10 cellular contexts compared by ENCODE assay signal in the genomic region with DNA sequence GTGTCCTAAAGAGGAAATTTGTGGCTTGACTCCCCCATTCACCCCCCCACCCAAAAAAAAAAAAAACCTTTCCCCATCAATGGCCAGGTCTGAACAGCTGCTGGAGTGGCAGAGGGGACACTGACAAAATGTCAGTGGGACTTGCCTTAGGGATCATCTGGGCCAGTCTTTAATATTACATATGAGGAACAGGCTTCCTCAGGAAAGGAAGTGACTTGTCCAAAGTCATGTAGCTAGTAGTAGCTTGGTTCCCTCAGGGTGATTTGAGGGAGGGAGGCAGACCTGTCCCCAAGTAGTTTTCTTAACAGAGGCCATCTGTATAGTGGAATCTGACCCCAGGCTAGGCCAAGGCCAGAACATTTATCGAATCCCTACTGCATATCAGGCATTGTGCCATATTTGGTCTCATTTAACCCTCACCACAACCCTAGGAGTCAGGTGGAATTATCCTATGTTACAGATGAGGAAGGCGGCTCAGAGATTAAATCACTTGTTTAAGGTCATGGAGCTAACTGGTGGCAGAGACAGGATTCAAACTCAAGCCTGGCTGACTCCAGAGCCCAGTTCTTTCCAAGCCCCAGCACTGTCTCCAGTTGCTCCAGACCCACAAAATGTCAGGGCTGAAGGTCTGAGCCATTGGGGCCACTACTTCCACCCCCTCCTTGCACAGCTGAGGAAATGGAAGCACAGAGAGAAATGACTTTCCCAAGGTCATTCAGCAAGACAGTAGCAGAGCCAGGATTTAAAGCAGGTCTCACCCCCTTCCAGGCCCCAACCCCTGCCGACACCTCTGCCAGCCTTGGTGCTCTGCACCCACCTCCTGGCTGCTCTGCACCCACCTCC. TPM values are rescaled to one million over a fixed set of nuclear protein-coding genes. Genes with fewer than 3 reads are reported as not detected.
DNase-seq lines count a peak whose midpoint lies in the region; ATAC-seq, FAIRE-seq and TF ChIP-seq lines count a peak whose summit lies in the region.
"Had no signal": no experiment of that assay in that cellular context is flagged by ENCODE, and none has a peak within 500 bp of the region (broad histone marks: within the 10 kb centered on the region; RNA-seq: fewer than 3 reads in every experiment).

No MANE protein-coding gene starts in this region.

- H3K4me3 ChIP-seq in heart right ventricle (no peak overlapping the region), mesendoderm (ENCODE audit: low read length) (no peak overlapping the region), transverse colon (no peak overlapping the region)

- H3K4me1 Mint-ChIP-seq in activated naive CD4-positive, alpha-beta T cell treated with anti-CD3 and anti-CD28 coated beads, Interleukin-2, amount 50 U/mL, for 24 hours = peaks cover 73% of the 10 kb centered on the region

- H3K27ac Mint-ChIP-seq in activated naive CD4-positive, alpha-beta T cell treated with anti-CD3 and anti-CD28 coated beads, Interleukin-2, amount 50 U/mL, for 24 hours = peak overlapping the region; percentile 86

- in situ Hi-C loops in transverse colon (cut with MboI; ENCODE audit: low pct_ligation_motif_present in 1 of 4, low pct_unique_long_range_greater_than_20kb in 1 of 4, low sequenced_read_pairs in 3 of 4) = no loop called here

- H2AK5ac ChIP-seq in mesendoderm (ENCODE audit: low read length) = no peak overlapping the region

- no peak overlapping the region for H3K23ac ChIP-seq in mesendoderm (ENCODE audit: low read length)

- no peak overlapping the region for H3K4me2 ChIP-seq in mesendoderm (ENCODE audit: low read length)

- no peak overlapping the region for H2BK15ac ChIP-seq in mesendoderm (replicated peaks; ENCODE audit: low read depth)

- H3K9me3 ChIP-seq in heart right ventricle = no peaks in the 10 kb centered on the region
- no peaks in the 10 kb centered on the region for H3K9me3 ChIP-seq in transverse colon

- no peaks in the 10 kb centered on the region for H3K79me2 ChIP-seq in mesendoderm (ENCODE audit: control insufficient read depth, insufficient read depth, low read length)

- H3K9me3 Mint-ChIP-seq in activated naive CD4-positive, alpha-beta T cell treated with anti-CD3 and anti-CD28 coated beads, Interleukin-2, amount 50 U/mL, for 24 hours = no peaks in the 10 kb centered on the region

- H3K4ac ChIP-seq in mesendoderm (ENCODE audit: low read depth, low read length) = no peak overlapping the region

- no peaks in the 10 kb centered on the region for H3K27me3 Mint-ChIP-seq in activated naive CD4-positive, alpha-beta T cell treated with anti-CD3 and anti-CD28 coated beads, Interleukin-2, amount 50 U/mL, for 24 hours

- no peak for DNase-seq in heart right ventricle
- DNase-seq in left cardiac atrium = no peak
- DNase-seq in mesendoderm = no peak
- no peak for DNase-seq in transverse colon
- no peak for DNase-seq in GM12891 (ENCODE audit: insufficient read length, low spot score)
- no peak for DNase-seq in SIG-M5 (lab: John Stamatoyannopoulos, UW)
- DNase-seq: dermis blood vessel endothelial cell had no signal

- H3K79me1 ChIP-seq in mesendoderm (ENCODE audit: low read length) = peaks cover 2% of the 10 kb centered on the region

- TF ChIP-seq POLR2A in transverse colon (IDR thresholded peaks at IDR 0.05) = no peak
- TF ChIP-seq POLR2A in GM12891 (IDR thresholded peaks at IDR 0.05; ENCODE audit: low read depth, low read length) = no peak

- H3K36me3 ChIP-seq in heart right ventricle (peaks cover 0 to 35% (median 9%) of the 10 kb centered on the region in 9 donors), mesendoderm (ENCODE audit: control insufficient read depth, insufficient read depth, low read length) (no peaks in the 10 kb centered on the region), transverse colon (peaks cover 0 to 12% (median 2%) of the 10 kb centered on the region in 4 donors)

- TF ChIP-seq CTCF in heart right ventricle (IDR thresholded peaks at IDR 0.05) (no peak), transverse colon (IDR thresholded peaks at IDR 0.05) (no peak)

- H3K4me3 Mint-ChIP-seq in activated naive CD4-positive, alpha-beta T cell treated with anti-CD3 and anti-CD28 coated beads, Interleukin-2, amount 50 U/mL, for 24 hours = peak overlapping the region; percentile 71

- H2BK5ac ChIP-seq in mesendoderm (ENCODE audit: low read length) = no peak overlapping the region

- no peak overlapping the region for H2BK120ac ChIP-seq in mesendoderm (ENCODE audit: low read depth, low read length)

- peak overlapping the region; percentile 62 for H3K56ac ChIP-seq in mesendoderm (ENCODE audit: low read length)

- H4K5ac ChIP-seq in mesendoderm (ENCODE audit: low read length) = no peak overlapping the region

- no peak for FAIRE-seq in GM12891 (lab: Jason Lieb, UNC)

- H3K18ac ChIP-seq in mesendoderm (ENCODE audit: low read length) = no peak overlapping the region

- no peaks in the 10 kb centered on the region for H3K27me3 ChIP-seq in heart right ventricle
- no peaks in the 10 kb centered on the region for H3K27me3 ChIP-seq in mesendoderm (ENCODE audit: insufficient read depth, low read length, poor library complexity)
- no peaks in the 10 kb centered on the region for H3K27me3 ChIP-seq in transverse colon

- H3K4me1 ChIP-seq in heart right ventricle (peaks cover 10 to 82% (median 47%) of the 10 kb centered on the region in 9 donors), mesendoderm (ENCODE audit: control insufficient read depth, low read depth, low read length) (peaks cover 20% of the 10 kb centered on the region), transverse colon (peaks cover 33 to 86% (median 71%) of the 10 kb centered on the region in 4 donors)

- ATAC-seq in heart right ventricle (no peak), left cardiac atrium (no peak), HG03025 (IDR thresholded peaks at IDR 0.05; ENCODE audit: low FRiP score, unreplicated experiment) (no peak)

- no peak overlapping the region for H3K9ac ChIP-seq in mesendoderm (ENCODE audit: low read length)

- intact Hi-C loops in heart right ventricle (cut with DNase I) (loop anchor here in 1 of 10 donors (10.0 kb wide), 1 partner anchor 58 kb away; a partner anchor contains a TSS), left cardiac atrium (cut with DNase I) (loop anchor here in 1 of 2 donors (5.0 kb wide), 1 partner anchor 51 kb away; a partner anchor contains a TSS), transverse colon (cut with DNase I; ENCODE audit: low total_unique reads) (no loop called here)

- H3K36me3 Mint-ChIP-seq in activated naive CD4-positive, alpha-beta T cell treated with anti-CD3 and anti-CD28 coated beads, Interleukin-2, amount 50 U/mL, for 24 hours = peaks cover 2% of the 10 kb centered on the region

- no peak overlapping the region for H4K8ac ChIP-seq in mesendoderm (ENCODE audit: low read depth, low read length)

- no peak for TF ChIP-seq EP300 in transverse colon (IDR thresholded peaks at IDR 0.05; ENCODE audit: low read depth)

- WGBS in heart right ventricle, 2 donors = 70 to 71% methylated on average over 3 of the region's 3 CpGs
- WGBS in mesendoderm (ENCODE audit: extremely low coverage, insufficient coverage, low lambda C conversion rate) = no CpG with 5 or more reads among the region's 3 CpGs
- 68 to 83% methylated on average over 1 to 3 of the region's 3 CpGs for WGBS in transverse colon (ENCODE audit: low coverage in 1 of 2), 2 donors

- H3K27ac ChIP-seq in heart right ventricle (peak overlapping the region in 7 of 10 donors; percentile 27 to 95 (median 49)), mesendoderm (ENCODE audit: low read depth, low read length) (no peak overlapping the region), transverse colon (peak overlapping the region; percentile 96 to 100 (median 98))

TF ChIP-seq in GM12891, 5 proteins besides CTCF, POLR2A, EP300 and RAD21:
- no peak for TF ChIP-seq PAX5 (IDR thresholded peaks at IDR 0.05; ENCODE audit: insufficient read depth, low read length, severe bottlenecking)
- no peak for TF ChIP-seq POU2F2 (IDR thresholded peaks at IDR 0.05; ENCODE audit: low read depth, low read length)
- TF ChIP-seq TAF1 (IDR thresholded peaks at IDR 0.05; ENCODE audit: low read depth, low read length) = no peak
- no peak for TF ChIP-seq SPI1 (IDR thresholded peaks at IDR 0.05; ENCODE audit: low read depth, low read length)
- no peak for TF ChIP-seq POLR2AphosphoS5 (IDR thresholded peaks at IDR 0.05; ENCODE audit: low read depth, low read length)

RNA-seq across cellular contexts. Expression of a gene that starts 10.4 kb away (rescaled TPM):
- total RNA-seq in heart right ventricle = 10 to 100 TPM; 25.7 to 54.7 (median 34.5) TPM
- 10 to 100 TPM; 41.1 to 51.6 TPM for polyA plus RNA-seq in heart right ventricle
- total RNA-seq in left cardiac atrium = 10 to 100 TPM; 49.6 to 52.6 TPM
- 7.4 TPM for polyA plus RNA-seq in mesendoderm (2013, experiment 1 of 2)
- polyA plus RNA-seq in mesendoderm (2013, experiment 2 of 2) = 6.9 TPM
- total RNA-seq in transverse colon = 100 to 1,000 TPM in 3 of 4 donors, 10 to 100 TPM in 1; 85.2 to 513 (median 272) TPM
- polyA plus RNA-seq in GM12891 (2012; ENCODE audit: low read depth, missing spikeins) = 22.6 TPM

RNA-seq across cellular contexts. Expression of a gene that starts 19.6 kb away (rescaled TPM):
- total RNA-seq in heart right ventricle (not detected), left cardiac atrium (not detected), transverse colon (not detected)
- not detected for polyA plus RNA-seq in heart right ventricle
- polyA plus RNA-seq in mesendoderm (2013, experiment 1 of 2) = 0.28 TPM
- 0.11 TPM for polyA plus RNA-seq in mesendoderm (2013, experiment 2 of 2)
- polyA plus RNA-seq in GM12891 (2012; ENCODE audit: low read depth, missing spikeins) = 0.27 TPM
- total RNA-seq: dermis blood vessel endothelial cell had no signal

RNA-seq across cellular contexts. Expression of a gene that starts 20.6 kb away (rescaled TPM):
- under 1 TPM in 9 of 10 donors, not detected in 1; 0.15 to 0.67 (median 0.30) TPM for total RNA-seq in heart right ventricle
- polyA plus RNA-seq in heart right ventricle = 1 to 10 TPM in 1 of 2 donors, under 1 TPM in 1; 0.38 to 1.8 TPM
- total RNA-seq in left cardiac atrium = under 1 TPM in 1 of 2 donors, not detected in 1; 0.59 TPM
- 0.03 TPM for polyA plus RNA-seq in mesendoderm (2013, experiment 1 of 2)
- 0.03 TPM for polyA plus RNA-seq in mesendoderm (2013, experiment 2 of 2)
- total RNA-seq in transverse colon = 1 to 10 TPM in 3 of 4 donors, not detected in 1; 1.9 to 4.6 (median 4.5) TPM
- polyA plus RNA-seq in GM12891 (2012; ENCODE audit: low read depth, missing spikeins) = 0.09 TPM
- total RNA-seq: kidney epithelial cell had no signal

RNA-seq across cellular contexts. Expression of a gene that starts 20.6 kb away (rescaled TPM):
- total RNA-seq in heart right ventricle (not detected), left cardiac atrium (not detected), transverse colon (under 1 TPM in 2 of 4 donors, not detected in 2; 0.32 to 0.41 TPM)
- under 1 TPM in 1 of 2 donors, not detected in 1; 0.29 TPM for polyA plus RNA-seq in heart right ventricle
- polyA plus RNA-seq in mesendoderm (2013, experiment 1 of 2) = not detected
- polyA plus RNA-seq in mesendoderm (2013, experiment 2 of 2) = not detected
- not detected for polyA plus RNA-seq in GM12891 (2012; ENCODE audit: low read depth, missing spikeins)
- total RNA-seq: dermis blood vessel endothelial cell, kidney epithelial cell had no signal

RNA-seq across cellular contexts. Expression of a gene that starts 29.8 kb away (rescaled TPM):
- 10 to 100 TPM; 20.1 to 36.8 (median 24.1) TPM for total RNA-seq in heart right ventricle
- polyA plus RNA-seq in heart right ventricle = 10 to 100 TPM; 25.1 to 41.6 TPM
- 10 to 100 TPM; 25.9 to 30.8 TPM for total RNA-seq in left cardiac atrium
- polyA plus RNA-seq in mesendoderm (2013, experiment 1 of 2) = 74.3 TPM
- 74.9 TPM for polyA plus RNA-seq in mesendoderm (2013, experiment 2 of 2)
- total RNA-seq in transverse colon = 10 to 100 TPM; 32.7 to 42.4 (median 36.0) TPM
- polyA plus RNA-seq in GM12891 (2012; ENCODE audit: low read depth, missing spikeins) = 34.2 TPM
